Comparison of ENCODE assay signal across 12 cellular contexts in genomic region chr7:111527545-111527944, GRCh38. TPM values are rescaled to one million over a fixed set of nuclear protein-coding genes. Genes with fewer than 3 reads are reported as not detected.
DNase-seq lines count a peak whose midpoint lies in the region; ATAC-seq and TF ChIP-seq lines count a peak whose summit lies in the region.
"Had no signal": no experiment of that assay in that cellular context is flagged by ENCODE, and none has a peak within 500 bp of the region (broad histone marks: within the 10 kb centered on the region; RNA-seq: fewer than 3 reads in every experiment).

No MANE protein-coding gene starts in this region.

- no peaks in the 10 kb centered on the region for H3K9me3 ChIP-seq in transverse colon

- no peak overlapping the region; the same call in 1 of the 2 replicates for H3K4me3 ChIP-seq in GM06990 (replicated peaks; ENCODE audit: low read depth, low read length)
- H3K4me3 ChIP-seq in KMS-11 (IDR thresholded peaks at IDR 0.05; ENCODE audit: insufficient read depth, low read depth, low read length): no peak overlapping the region
- no peak overlapping the region for H3K4me3 ChIP-seq in transverse colon
- H3K4me3 ChIP-seq: PC-9 had no signal

- H3K36me3 ChIP-seq in GM06990 (ENCODE audit: control insufficient read depth, insufficient read depth, low read length): no peaks in the 10 kb centered on the region
- H3K36me3 ChIP-seq in KMS-11 (ENCODE audit: insufficient read depth): no peaks in the 10 kb centered on the region
- H3K36me3 ChIP-seq in transverse colon: no peaks in the 10 kb centered on the region

- H3K4me2 ChIP-seq in KMS-11: peak overlapping the region; percentile 2; the same call in 1 of the 2 replicates
- H3K4me2 ChIP-seq: PC-9 had no signal

- H4K20me1 ChIP-seq in KMS-11 (ENCODE audit: insufficient read depth): no peaks in the 10 kb centered on the region

- no peak for TF ChIP-seq POLR2A in transverse colon (IDR thresholded peaks at IDR 0.05)

- H3K27ac ChIP-seq in KMS-11 (no peak overlapping the region), transverse colon (no peak overlapping the region)
- H3K27ac ChIP-seq: PC-9 had no signal

- H2AFZ ChIP-seq in KMS-11 (ENCODE audit: low read depth): no peak overlapping the region
- H2AFZ ChIP-seq: PC-9 had no signal

- peak; percentile 45 for DNase-seq in GM06990 (ENCODE audit: extremely low read depth, insufficient read length)
- DNase-seq in transverse colon: no peak
- DNase-seq in NCI-H748 (lab: John Stamatoyannopoulos, UW; ENCODE audit: unreplicated experiment): no peak
- no peak for DNase-seq in central memory CD4-positive, alpha-beta T cell
- DNase-seq in left cardiac atrium: no peak
- DNase-seq: activated CD4-positive, alpha-beta T cell treated with anti-CD3 and anti-CD28 coated beads for 1 hour; activated naive CD8-positive, alpha-beta T cell treated with anti-CD3 and anti-CD28 coated beads, Interleukin-2, amount 50 U/mL, for 24 hours; PC-9; stimulated activated CD4-positive, alpha-beta T cell treated with anti-CD3 and anti-CD28 coated beads, Interleukin-4, amount 100 ng/mL, for 24 hours had no signal

- 44 to 57% methylated on average over 2 of the region's 2 CpGs for WGBS in transverse colon (ENCODE audit: low coverage in 1 of 2), 2 donors

- H3K79me2 ChIP-seq in KMS-11 (ENCODE audit: insufficient read depth, low read depth): no peaks in the 10 kb centered on the region

- H3K27me3 ChIP-seq in GM06990 (replicated peaks; ENCODE audit: control insufficient read depth, insufficient read depth, low read length) (no peaks in the 10 kb centered on the region), KMS-11 (ENCODE audit: insufficient read depth, low read depth) (peaks cover 12% of the 10 kb centered on the region), transverse colon (no peaks in the 10 kb centered on the region)

- H3K4me1 ChIP-seq in KMS-11 (ENCODE audit: low read depth, poor library complexity, severe bottlenecking) (peaks cover 24% of the 10 kb centered on the region), transverse colon (peaks cover 0 to 11% (median 0%) of the 10 kb centered on the region in 4 donors)

- no peak overlapping the region for H3K9ac ChIP-seq in KMS-11

- intact Hi-C loops in transverse colon (cut with DNase I; ENCODE audit: low total_unique reads): no loop called here
- intact Hi-C loops in left cardiac atrium (cut with DNase I): no loop called here

- TF ChIP-seq CTCF in GM06990 (IDR thresholded peaks at IDR 0.05; ENCODE audit: insufficient read depth, low read length, poor library complexity, severe bottlenecking): no peak
- no peak for TF ChIP-seq CTCF in KMS-11 (conservative IDR thresholded peaks at IDR 0.05; ENCODE audit: low read depth, low read length)
- no peak for TF ChIP-seq CTCF in transverse colon (IDR thresholded peaks at IDR 0.05)

- no peak for TF ChIP-seq EP300 in transverse colon (IDR thresholded peaks at IDR 0.05; ENCODE audit: low read depth)

- ATAC-seq in GM19328 (IDR thresholded peaks at IDR 0.05; ENCODE audit: unreplicated experiment) (peak; percentile 77), HG02852 (IDR thresholded peaks at IDR 0.05; ENCODE audit: unreplicated experiment) (peak; percentile 88), left cardiac atrium (no peak)

- in situ Hi-C loops in transverse colon (cut with MboI; ENCODE audit: low pct_ligation_motif_present in 1 of 4, low pct_unique_long_range_greater_than_20kb in 1 of 4, low sequenced_read_pairs in 3 of 4): no loop called here

RNA-seq across cellular contexts. Expression of gene IMMP2L, which starts 34.7 kb away (rescaled TPM):
- total RNA-seq in transverse colon: 10 to 100 TPM in 2 of 4 donors, 1 to 10 TPM in 2; 8.6 to 69.6 (median 10.9) TPM
- 10 to 100 TPM in 1 of 2 donors, 1 to 10 TPM in 1; 9.9 to 11.6 TPM for total RNA-seq in left cardiac atrium

Comparison
In these comparisons a context has a peak if more than half of its experiments do, and no peak if none do; other contexts are left out.
1. ATAC-seq: peak in GM19328 (single experiment) and HG02852 (single experiment); none in left cardiac atrium (0 of 2).